In genomic region chr15:97745481-97746071, GRCh38 we compare ENCODE assay signal across 8 cellular contexts.
A peak's percentile ranks its signal among the peaks of the same experiment; 100 is the strongest.
DNase-seq lines count a peak whose midpoint lies in the region; ATAC-seq and TF ChIP-seq lines count a peak whose summit lies in the region.

No MANE protein-coding gene starts in this region.

- ATAC-seq in GM18858 (IDR thresholded peaks at IDR 0.05; ENCODE audit: unreplicated experiment) (peak; percentile 83), HG03039 (IDR thresholded peaks at IDR 0.05; ENCODE audit: unreplicated experiment) (peak; percentile 92)

- H3K9ac ChIP-seq in OCI-LY1 (ENCODE audit: low read length) (no peak overlapping the region), smooth muscle cell (ENCODE audit: low read depth) (no peak overlapping the region)

- no peak overlapping the region for H2AFZ ChIP-seq in OCI-LY1 (ENCODE audit: low read length)
- no peak overlapping the region for H2AFZ ChIP-seq in smooth muscle cell (ENCODE audit: low read depth)

- H3K36me3 ChIP-seq in OCI-LY1 (ENCODE audit: insufficient read depth, low read length) (no peaks in the 10 kb centered on the region), smooth muscle cell (ENCODE audit: low read depth) (no peaks in the 10 kb centered on the region)

- H3K4me2 ChIP-seq in OCI-LY1 (ENCODE audit: low read length) = no peak overlapping the region
- H3K4me2 ChIP-seq in smooth muscle cell = no peak overlapping the region

- H3K27ac ChIP-seq in OCI-LY1 (ENCODE audit: low read depth, low read length, poor library complexity, severe bottlenecking) (no peak overlapping the region), smooth muscle cell (ENCODE audit: low read depth) (no peak overlapping the region)

- H3K9me3 ChIP-seq in OCI-LY1 (ENCODE audit: low read length) (no peaks in the 10 kb centered on the region), smooth muscle cell (replicated peaks; ENCODE audit: low read depth) (no peaks in the 10 kb centered on the region)

- no peak overlapping the region for H3K4me3 ChIP-seq in OCI-LY1 (ENCODE audit: low read depth, low read length, poor library complexity, severe bottlenecking)
- no peak overlapping the region for H3K4me3 ChIP-seq in smooth muscle cell

- TF ChIP-seq CTCF in OCI-LY1 (IDR thresholded peaks at IDR 0.05; ENCODE audit: low read length) = peak; percentile 76
- peak; percentile 53 for TF ChIP-seq CTCF in smooth muscle cell (IDR thresholded peaks at IDR 0.05; ENCODE audit: borderline replicate concordance, insufficient read depth, poor library complexity, severe bottlenecking)

- DNase-seq in COLO829 (ENCODE audit: low spot score) (peak; percentile 62), dermis blood vessel endothelial cell (peak; percentile 56), smooth muscle cell (lab: John Stamatoyannopoulos, UW; ENCODE audit: unreplicated experiment) (no peak), AG20443 (ENCODE audit: low spot score) (no peak), NCI-H2081 treated with DMSO at 0.1 percent for 48 hours (lab: John Stamatoyannopoulos, UW) (no peak)

- no peaks in the 10 kb centered on the region for H3K9me2 ChIP-seq in OCI-LY1 (ENCODE audit: low read depth, low read length)

- H3K79me2 ChIP-seq in OCI-LY1 (ENCODE audit: insufficient read depth, low read length) (no peaks in the 10 kb centered on the region), smooth muscle cell (ENCODE audit: low read depth) (no peaks in the 10 kb centered on the region)

- 42% methylated on average over 8 of the region's 8 CpGs for WGBS in smooth muscle cell (ENCODE audit: low lambda C conversion rate)

- no peaks in the 10 kb centered on the region for H3K27me3 ChIP-seq in OCI-LY1 (ENCODE audit: insufficient read depth, low read length)
- no peaks in the 10 kb centered on the region for H3K27me3 ChIP-seq in smooth muscle cell (ENCODE audit: low read depth)

- H4K20me1 ChIP-seq in OCI-LY1 (ENCODE audit: insufficient read depth, low read length) (no peaks in the 10 kb centered on the region), smooth muscle cell (ENCODE audit: low read depth) (no peaks in the 10 kb centered on the region)

- H3K4me1 ChIP-seq in OCI-LY1 (ENCODE audit: insufficient read depth, low read length, severe bottlenecking) = no peaks in the 10 kb centered on the region
- peaks cover 3% of the 10 kb centered on the region for H3K4me1 ChIP-seq in smooth muscle cell (ENCODE audit: low read depth)

- H3F3A ChIP-seq in OCI-LY1 (ENCODE audit: insufficient read depth, low read length) = no peaks in the 10 kb centered on the region
- H3F3A ChIP-seq in smooth muscle cell (ENCODE audit: low read depth) = no peaks in the 10 kb centered on the region

Comparison
In these comparisons a context has a peak if more than half of its experiments do, and no peak if none do; other contexts are left out.
1. DNase-seq: peak in COLO829 (single experiment) and dermis blood vessel endothelial cell (single experiment); none in smooth muscle cell (single experiment), AG20443 (single experiment) and NCI-H2081 treated with DMSO at 0.1 percent for 48 hours (single experiment).